ENCODE assay signal across 27 cellular contexts in genomic region chr14:61190341-61190740, GRCh38.
A peak's percentile ranks its signal among the peaks of the same experiment; 100 is the strongest.
DNase-seq lines count a peak whose midpoint lies in the region; ATAC-seq, FAIRE-seq and TF ChIP-seq lines count a peak whose summit lies in the region.
"Had no signal": no experiment of that assay in that cellular context is flagged by ENCODE, and none has a peak within 500 bp of the region (broad histone marks: within the 10 kb centered on the region; RNA-seq: fewer than 3 reads in every experiment).

No MANE protein-coding gene starts in this region.

- H3K4me3 Mint-ChIP-seq in astrocyte (ENCODE audit: unreplicated experiment) (no peak overlapping the region), WTC11 (no peak overlapping the region)
- no peak overlapping the region for H3K4me3 Mint-ChIP-seq in effector memory CD8-positive, alpha-beta T cell
- H3K4me3 Mint-ChIP-seq: activated CD4-positive, alpha-beta T cell treated with anti-CD3 and anti-CD28 coated beads for 36 hours; activated CD8-positive, alpha-beta T cell treated with anti-CD3 and anti-CD28 coated beads for 36 hours had no signal

- no peak for ATAC-seq in effector memory CD8-positive, alpha-beta T cell (replicated peaks)
- ATAC-seq in WTC11, result no peak
- ATAC-seq: activated CD4-positive, alpha-beta T cell treated with anti-CD3 and anti-CD28 coated beads for 36 hours; activated CD8-positive, alpha-beta T cell treated with anti-CD3 and anti-CD28 coated beads for 36 hours; HCT116; left lobe of liver; stimulated activated effector memory CD8-positive, alpha-beta T cell treated with anti-CD3 and anti-CD28 coated beads, Interleukin-12 subunit alpha, Interleukin-12 subunit beta, amount 100 ng/mL, for 72 hours had no signal

- H3K36me3 Mint-ChIP-seq in astrocyte (ENCODE audit: low read depth, unreplicated experiment) (no peaks in the 10 kb centered on the region), WTC11 (no peaks in the 10 kb centered on the region)
- no peaks in the 10 kb centered on the region for H3K36me3 Mint-ChIP-seq in effector memory CD8-positive, alpha-beta T cell (ENCODE audit: insufficient read depth)
- H3K36me3 Mint-ChIP-seq: CD4-positive, CD25-positive, alpha-beta regulatory T cell; stimulated activated effector memory CD8-positive, alpha-beta T cell treated with anti-CD3 and anti-CD28 coated beads, Interleukin-12 subunit alpha, Interleukin-12 subunit beta, amount 100 ng/mL, for 72 hours; type B pancreatic cell had no signal

- no peaks in the 10 kb centered on the region for H4K20me1 ChIP-seq in astrocyte (ENCODE audit: insufficient read depth, low read length)

- H2AFZ ChIP-seq in astrocyte (ENCODE audit: low read depth, low read length), result peak overlapping the region; percentile 52

- DNase-seq in EH (ENCODE audit: low read depth), result peak; percentile 43
- DNase-seq in astrocyte (ENCODE audit: low read depth), result peak; percentile 26
- DNase-seq in myocyte (ENCODE audit: low read depth), result peak; percentile 64
- no peak for DNase-seq in effector memory CD8-positive, alpha-beta T cell
- DNase-seq in hypothalamus (lab: John Stamatoyannopoulos, UW), result no peak
- no peak for DNase-seq in NCI-H510A (lab: John Stamatoyannopoulos, UW)
- no peak for DNase-seq in WTC11 (ENCODE audit: low spot score)
- DNase-seq: activated CD4-positive, alpha-beta T cell treated with anti-CD3 and anti-CD28 coated beads for 36 hours; activated CD8-positive, alpha-beta T cell treated with anti-CD3 and anti-CD28 coated beads for 36 hours; activated naive CD4-positive, alpha-beta T cell treated with anti-CD3 and anti-CD28 coated beads, Interleukin-2, amount 50 U/mL, for 16 hours; Calu3; CD4-positive, CD25-positive, alpha-beta regulatory T cell; NCI-H1694; NCI-H446; NCI-H82; Peyer's patch; SHP77 had no signal

- no peaks in the 10 kb centered on the region for H3K9me3 ChIP-seq in astrocyte (ENCODE audit: insufficient read depth, low read depth, low read length)
- H3K9me3 ChIP-seq in skeletal muscle tissue (ENCODE audit: control insufficient read depth in 3 of 3, low read length in 3 of 3), result no peaks in the 10 kb centered on the region
- H3K9me3 ChIP-seq: neutrophil, Peyer's patch had no signal

- H3K9me3 Mint-ChIP-seq in astrocyte (ENCODE audit: unreplicated experiment) (no peaks in the 10 kb centered on the region), WTC11 (peaks cover 3% of the 10 kb centered on the region)
- H3K9me3 Mint-ChIP-seq in effector memory CD8-positive, alpha-beta T cell, result no peaks in the 10 kb centered on the region
- H3K9me3 Mint-ChIP-seq: activated CD8-positive, alpha-beta T cell treated with anti-CD3 and anti-CD28 coated beads for 36 hours; stimulated activated effector memory CD8-positive, alpha-beta T cell treated with anti-CD3 and anti-CD28 coated beads, Interleukin-12 subunit alpha, Interleukin-12 subunit beta, amount 100 ng/mL, for 72 hours; T-helper 2 cell treated with Interferon-gamma antibody and Interleukin-4, amounts not matched to agents 5 μg/mL and 100 μg/mL, for 36 hours had no signal

- CTCF ChIA-PET in WTC11 (lab: Charles Lee), result no interaction called here

- H3K4me1 Mint-ChIP-seq in astrocyte (ENCODE audit: low read depth, unreplicated experiment), result peaks cover 5% of the 10 kb centered on the region
- H3K4me1 Mint-ChIP-seq in effector memory CD8-positive, alpha-beta T cell (ENCODE audit: low read depth in 2 of 2), result peaks cover 3 to 9% of the 10 kb centered on the region in 2 donors
- peaks cover 35% of the 10 kb centered on the region for H3K4me1 Mint-ChIP-seq in WTC11

- POLR2A ChIA-PET in WTC11 (lab: Charles Lee), result no interaction called here

- H3K27ac ChIP-seq in astrocyte (ENCODE audit: low read depth, low read length) (no peak overlapping the region), skeletal muscle tissue (ENCODE audit: low read depth, low read length) (peak overlapping the region; percentile 67)
- H3K27ac ChIP-seq: neutrophil, Peyer's patch had no signal

- H3K4me1 ChIP-seq in astrocyte (ENCODE audit: insufficient read depth, low read length) (peaks cover 25% of the 10 kb centered on the region), skeletal muscle tissue (ENCODE audit: control insufficient read depth in 3 of 3, insufficient read depth in 3 of 3, low read length in 3 of 3) (peaks cover 17 to 31% (median 17%) of the 10 kb centered on the region in 3 donors)

- no peak overlapping the region for H3K27ac Mint-ChIP-seq in astrocyte (ENCODE audit: unreplicated experiment)
- H3K27ac Mint-ChIP-seq in effector memory CD8-positive, alpha-beta T cell, result no peak overlapping the region
- no peak overlapping the region for H3K27ac Mint-ChIP-seq in WTC11
- H3K27ac Mint-ChIP-seq: activated CD4-positive, alpha-beta T cell treated with anti-CD3 and anti-CD28 coated beads for 36 hours; activated CD8-positive, alpha-beta T cell treated with anti-CD3 and anti-CD28 coated beads for 36 hours; CD4-positive, CD25-positive, alpha-beta regulatory T cell; stimulated activated effector memory CD8-positive, alpha-beta T cell treated with anti-CD3 and anti-CD28 coated beads, Interleukin-12 subunit alpha, Interleukin-12 subunit beta, amount 100 ng/mL, for 72 hours; T-helper 2 cell treated with Interferon-gamma antibody and Interleukin-4, amounts not matched to agents 5 μg/mL and 100 μg/mL, for 36 hours; type B pancreatic cell had no signal

- H3K79me2 ChIP-seq in astrocyte (ENCODE audit: insufficient read depth, low read length), result no peaks in the 10 kb centered on the region

- no peak overlapping the region for H3K9ac ChIP-seq in astrocyte (ENCODE audit: low read length)
- peak overlapping the region in 1 of 3 donors; percentile 25 for H3K9ac ChIP-seq in skeletal muscle tissue (ENCODE audit: low read depth in 1 of 3, low read length in 3 of 3)

- H3K27me3 Mint-ChIP-seq in astrocyte (ENCODE audit: low read depth, unreplicated experiment) (no peaks in the 10 kb centered on the region), WTC11 (ENCODE audit: low read depth) (no peaks in the 10 kb centered on the region; the same call in 1 of the 2 replicates)
- peaks cover 54 to 74% of the 10 kb centered on the region in 2 donors for H3K27me3 Mint-ChIP-seq in effector memory CD8-positive, alpha-beta T cell

- H3K4me3 ChIP-seq in astrocyte (ENCODE audit: insufficient read depth, low read depth, low read length), result no peak overlapping the region
- peak overlapping the region in 1 of 3 donors; percentile 9 for H3K4me3 ChIP-seq in skeletal muscle tissue (ENCODE audit: low read length in 3 of 3)
- H3K4me3 ChIP-seq: Peyer's patch had no signal

- no peak for TF ChIP-seq CTCF in astrocyte (IDR thresholded peaks at IDR 0.05; ENCODE audit: insufficient read depth, low read depth, low read length)
- TF ChIP-seq CTCF in WTC11 (IDR thresholded peaks at IDR 0.05), result no peak

- no peaks in the 10 kb centered on the region for H3K36me3 ChIP-seq in astrocyte (ENCODE audit: insufficient read depth, low read length)
- H3K36me3 ChIP-seq in skeletal muscle tissue (ENCODE audit: control insufficient read depth in 3 of 3, insufficient read depth in 3 of 3, low read length in 3 of 3), result no peaks in the 10 kb centered on the region
- H3K36me3 ChIP-seq: neutrophil, Peyer's patch had no signal

- FAIRE-seq in astrocyte (lab: Jason Lieb, UNC), result no peak
- FAIRE-seq: bronchial epithelial cell, colon, islet of Langerhans had no signal

- peak overlapping the region; percentile 15 for H3K4me2 ChIP-seq in astrocyte (ENCODE audit: low read length)

- H3K27me3 ChIP-seq in astrocyte (ENCODE audit: insufficient read depth, low read length) (no peaks in the 10 kb centered on the region), skeletal muscle tissue (ENCODE audit: control insufficient read depth in 3 of 3, insufficient read depth in 3 of 3, low read length in 3 of 3) (no peaks in the 10 kb centered on the region)
- H3K27me3 ChIP-seq: Peyer's patch had no signal

TF ChIP-seq in WTC11, 78 proteins besides CTCF, POLR2A, EP300 and RAD21 (continues in another document):
- TF ChIP-seq USF2 (CRISPR knock-in tag; IDR thresholded peaks at IDR 0.05), result no peak
- TF ChIP-seq, protein P1, sequence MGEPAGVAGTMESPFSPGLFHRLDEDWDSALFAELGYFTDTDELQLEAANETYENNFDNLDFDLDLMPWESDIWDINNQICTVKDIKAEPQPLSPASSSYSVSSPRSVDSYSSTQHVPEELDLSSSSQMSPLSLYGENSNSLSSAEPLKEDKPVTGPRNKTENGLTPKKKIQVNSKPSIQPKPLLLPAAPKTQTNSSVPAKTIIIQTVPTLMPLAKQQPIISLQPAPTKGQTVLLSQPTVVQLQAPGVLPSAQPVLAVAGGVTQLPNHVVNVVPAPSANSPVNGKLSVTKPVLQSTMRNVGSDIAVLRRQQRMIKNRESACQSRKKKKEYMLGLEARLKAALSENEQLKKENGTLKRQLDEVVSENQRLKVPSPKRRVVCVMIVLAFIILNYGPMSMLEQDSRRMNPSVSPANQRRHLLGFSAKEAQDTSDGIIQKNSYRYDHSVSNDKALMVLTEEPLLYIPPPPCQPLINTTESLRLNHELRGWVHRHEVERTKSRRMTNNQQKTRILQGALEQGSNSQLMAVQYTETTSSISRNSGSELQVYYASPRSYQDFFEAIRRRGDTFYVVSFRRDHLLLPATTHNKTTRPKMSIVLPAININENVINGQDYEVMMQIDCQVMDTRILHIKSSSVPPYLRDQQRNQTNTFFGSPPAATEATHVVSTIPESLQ (CRISPR knock-in tag; IDR thresholded peaks at IDR 0.05), result no peak
- TF ChIP-seq MYBL2 (CRISPR knock-in tag; IDR thresholded peaks at IDR 0.05), result no peak
- no peak for TF ChIP-seq NR1H2 (CRISPR knock-in tag; IDR thresholded peaks at IDR 0.05)
- no peak for TF ChIP-seq CREM (CRISPR knock-in tag; IDR thresholded peaks at IDR 0.05)

Comparison
In these comparisons a context has a peak if more than half of its experiments do, and no peak if none do; other contexts are left out.
1. DNase-seq: peak in EH (single experiment), astrocyte (single experiment) and myocyte (single experiment); none in effector memory CD8-positive, alpha-beta T cell (0 of 3), hypothalamus (0 of 51), NCI-H510A (single experiment) and WTC11 (single experiment).